In the genomic region with DNA sequence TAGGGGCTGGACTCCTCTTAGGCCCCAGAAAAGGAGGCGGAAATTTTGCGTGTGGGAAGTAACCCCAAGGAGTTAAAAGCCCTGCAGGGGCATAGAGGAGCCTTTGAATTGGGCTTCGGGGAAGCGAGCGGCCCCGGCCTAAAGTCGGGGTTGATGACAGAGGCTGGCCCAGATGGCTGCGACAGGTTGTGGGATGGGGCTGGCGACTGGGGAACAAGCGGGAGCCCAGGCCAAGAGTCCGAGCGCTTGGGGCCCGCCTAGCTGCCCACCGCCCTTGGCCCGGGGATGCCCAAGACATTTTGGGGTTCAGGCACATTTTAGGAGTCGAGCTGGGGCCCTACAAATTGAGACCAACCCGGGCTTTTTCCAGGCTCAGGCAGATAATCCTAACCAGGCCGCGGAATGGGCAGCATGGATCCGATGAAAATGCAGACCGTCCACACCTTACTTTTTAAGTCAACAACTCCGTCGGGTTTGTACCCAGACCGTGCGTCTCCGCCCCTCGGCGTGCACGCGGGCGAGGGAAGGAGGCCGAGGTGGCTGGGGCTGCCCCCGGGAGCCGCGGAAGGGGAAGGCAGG, we compare ENCODE assay signal across 1 cellular context.
A peak's percentile ranks its signal among the peaks of the same experiment; 100 is the strongest.
TF ChIP-seq lines count a peak whose summit lies in the region.

No MANE protein-coding gene starts in this region.

TF ChIP-seq in H1, 55 proteins besides CTCF, POLR2A, EP300 and RAD21:
- TF ChIP-seq KDM4A (IDR thresholded peaks at IDR 0.05; ENCODE audit: low read depth, low read length, severe bottlenecking) (peak; percentile 32), CEBPB (IDR thresholded peaks at IDR 0.05; ENCODE audit: low read depth, low read length) (no peak), SP4 (IDR thresholded peaks at IDR 0.05; ENCODE audit: low read length) (no peak), CREB1 (IDR thresholded peaks at IDR 0.05) (no peak), NRF1 (IDR thresholded peaks at IDR 0.05; ENCODE audit: low read depth, low read length) (no peak), CBX8 (IDR thresholded peaks at IDR 0.05; ENCODE audit: borderline replicate concordance, low read depth, low read length) (no peak), SUZ12 (IDR thresholded peaks at IDR 0.05; ENCODE audit: low read length) (no peak), SAP30 (IDR thresholded peaks at IDR 0.05; ENCODE audit: insufficient read depth, insufficient replicate concordance, low read length) (peak; percentile 49)
- TF ChIP-seq, protein P1, sequence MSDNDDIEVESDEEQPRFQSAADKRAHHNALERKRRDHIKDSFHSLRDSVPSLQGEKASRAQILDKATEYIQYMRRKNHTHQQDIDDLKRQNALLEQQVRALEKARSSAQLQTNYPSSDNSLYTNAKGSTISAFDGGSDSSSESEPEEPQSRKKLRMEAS (IDR thresholded peaks at IDR 0.05): 0 out of 2 replicates have a peak, but pooled peaks have one; percentile 41
- TF ChIP-seq, protein P2, sequence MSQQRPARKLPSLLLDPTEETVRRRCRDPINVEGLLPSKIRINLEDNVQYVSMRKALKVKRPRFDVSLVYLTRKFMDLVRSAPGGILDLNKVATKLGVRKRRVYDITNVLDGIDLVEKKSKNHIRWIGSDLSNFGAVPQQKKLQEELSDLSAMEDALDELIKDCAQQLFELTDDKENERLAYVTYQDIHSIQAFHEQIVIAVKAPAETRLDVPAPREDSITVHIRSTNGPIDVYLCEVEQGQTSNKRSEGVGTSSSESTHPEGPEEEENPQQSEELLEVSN (IDR thresholded peaks at IDR 0.05): peak; percentile 8; the same call in 1 of the 2 replicates
